Comparison of ENCODE assay signal across 8 cellular contexts in the genomic region with DNA sequence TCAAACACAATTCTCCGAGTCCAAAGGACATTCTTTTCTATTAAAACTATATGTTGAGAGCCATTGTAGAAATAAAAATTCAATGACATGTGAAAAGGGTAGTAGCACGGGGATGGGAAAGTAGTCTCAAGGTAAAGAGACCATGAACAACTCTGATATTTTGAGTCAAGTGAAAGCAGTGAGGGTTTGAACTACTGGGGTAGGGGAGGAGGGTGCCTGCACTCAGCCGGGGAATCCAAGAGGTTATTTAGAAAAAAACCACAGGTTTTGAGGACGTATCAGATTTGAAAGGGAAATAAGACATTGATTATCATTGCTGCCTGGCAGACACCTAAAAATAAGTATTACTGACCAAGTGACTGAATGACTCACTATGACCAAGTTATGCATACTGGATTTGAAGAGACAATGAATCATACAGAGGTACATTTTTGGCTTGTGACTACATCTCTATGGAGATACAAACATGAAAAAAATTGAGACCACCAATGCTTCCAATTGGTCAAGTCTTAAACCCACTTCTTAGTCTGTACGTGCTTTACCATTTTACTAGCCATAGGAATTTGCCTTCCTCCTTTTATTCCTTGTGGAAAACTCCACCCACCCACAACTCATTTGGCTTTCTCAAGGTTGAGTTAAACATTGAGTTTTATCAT. TPM values are rescaled to one million over a fixed set of nuclear protein-coding genes. Genes with fewer than 3 reads are reported as not detected.
DNase-seq lines count a peak whose midpoint lies in the region; ATAC-seq and FAIRE-seq lines count a peak whose summit lies in the region.

No MANE protein-coding gene starts in this region.

- ATAC-seq in HG03175 (IDR thresholded peaks at IDR 0.05; ENCODE audit: unreplicated experiment), result peak; percentile 68

- peaks cover 2% of the 10 kb centered on the region for H3K27me3 Mint-ChIP-seq in activated CD4-positive, alpha-beta memory T cell treated with anti-CD3 and anti-CD28 coated beads, Interleukin-2, amount 10 ng/mL, durations not matched to agents 7 days and 5 days

- POLR2A ChIA-PET in activated CD4-positive, alpha-beta memory T cell treated with anti-CD3 and anti-CD28 coated beads, Interleukin-2, amount 10 ng/mL, durations not matched to agents 7 days and 5 days (lab: Charles Lee), result no interaction called here

- H3K36me3 Mint-ChIP-seq in activated CD4-positive, alpha-beta memory T cell treated with anti-CD3 and anti-CD28 coated beads, Interleukin-2, amount 10 ng/mL, durations not matched to agents 7 days and 5 days (ENCODE audit: low read depth), result no peaks in the 10 kb centered on the region

- H3K27ac Mint-ChIP-seq in activated CD4-positive, alpha-beta memory T cell treated with anti-CD3 and anti-CD28 coated beads, Interleukin-2, amount 10 ng/mL, durations not matched to agents 7 days and 5 days, result no peak overlapping the region

- FAIRE-seq in urothelium cell line (lab: Jason Lieb, UNC), result no peak

- CTCF ChIA-PET in activated CD4-positive, alpha-beta memory T cell treated with anti-CD3 and anti-CD28 coated beads, Interleukin-2, amount 10 ng/mL, durations not matched to agents 7 days and 5 days (lab: Charles Lee), result no interaction called here

- no peaks in the 10 kb centered on the region for H3K4me1 Mint-ChIP-seq in activated CD4-positive, alpha-beta memory T cell treated with anti-CD3 and anti-CD28 coated beads, Interleukin-2, amount 10 ng/mL, durations not matched to agents 7 days and 5 days

- peak; percentile 9 for DNase-seq in DMS53 (lab: John Stamatoyannopoulos, UW)
- no peak for DNase-seq in DMS53 treated with DMSO at 0.1 percent for 48 hours (lab: John Stamatoyannopoulos, UW; ENCODE audit: unreplicated experiment)
- peak; percentile 62 for DNase-seq in astrocyte of the hippocampus (ENCODE audit: low read depth, low spot score)
- peak; percentile 62 for DNase-seq in urothelium cell line (ENCODE audit: low spot score)
- no peak for DNase-seq in SHP77 (lab: John Stamatoyannopoulos, UW)
- no peak for DNase-seq in activated CD4-positive, CD25-positive, alpha-beta regulatory T cell (lab: John Stamatoyannopoulos, UW)
- no peak for DNase-seq in activated CD4-positive, alpha-beta memory T cell treated with anti-CD3 and anti-CD28 coated beads, Interleukin-2, amount 10 ng/mL, durations not matched to agents 7 days and 5 days

- H3K9me3 Mint-ChIP-seq in activated CD4-positive, alpha-beta memory T cell treated with anti-CD3 and anti-CD28 coated beads, Interleukin-2, amount 10 ng/mL, durations not matched to agents 7 days and 5 days, result no peaks in the 10 kb centered on the region

- no peak overlapping the region for H3K4me3 Mint-ChIP-seq in activated CD4-positive, alpha-beta memory T cell treated with anti-CD3 and anti-CD28 coated beads, Interleukin-2, amount 10 ng/mL, durations not matched to agents 7 days and 5 days

RNA-seq across cellular contexts. Expression of a gene that starts 2.2 kb away (rescaled TPM):
- not detected for total RNA-seq in activated CD4-positive, alpha-beta memory T cell treated with anti-CD3 and anti-CD28 coated beads, Interleukin-2, amount 10 ng/mL, durations not matched to agents 7 days and 5 days

RNA-seq across cellular contexts. Expression of a gene that starts 30.1 kb away (rescaled TPM):
- not detected for total RNA-seq in activated CD4-positive, alpha-beta memory T cell treated with anti-CD3 and anti-CD28 coated beads, Interleukin-2, amount 10 ng/mL, durations not matched to agents 7 days and 5 days

RNA-seq across cellular contexts. Expression of a gene that starts 34.1 kb away (rescaled TPM):
- total RNA-seq in activated CD4-positive, alpha-beta memory T cell treated with anti-CD3 and anti-CD28 coated beads, Interleukin-2, amount 10 ng/mL, durations not matched to agents 7 days and 5 days, result under 1 TPM; 0.13 to 0.28 TPM

RNA-seq across cellular contexts. Expression of a gene that starts 40.8 kb away (rescaled TPM):
- not detected for total RNA-seq in activated CD4-positive, alpha-beta memory T cell treated with anti-CD3 and anti-CD28 coated beads, Interleukin-2, amount 10 ng/mL, durations not matched to agents 7 days and 5 days

RNA-seq across cellular contexts. Expression of a gene that starts 45.9 kb away (rescaled TPM):
- total RNA-seq in activated CD4-positive, alpha-beta memory T cell treated with anti-CD3 and anti-CD28 coated beads, Interleukin-2, amount 10 ng/mL, durations not matched to agents 7 days and 5 days, result 1 to 10 TPM in 1 of 2 experiments, under 1 TPM in 1; 0.60 to 1.1 TPM

Comparison
In these comparisons a context has a peak if more than half of its experiments do, and no peak if none do; other contexts are left out.
1. DNase-seq: peak in DMS53 (single experiment), astrocyte of the hippocampus (single experiment) and urothelium cell line (single experiment); none in DMS53 treated with DMSO at 0.1 percent for 48 hours (single experiment), SHP77 (0 of 2), activated CD4-positive, CD25-positive, alpha-beta regulatory T cell (0 of 4) and activated CD4-positive, alpha-beta memory T cell treated with anti-CD3 and anti-CD28 coated beads, Interleukin-2, amount 10 ng/mL, durations not matched to agents 7 days and 5 days (single experiment).